ENCODE assay signal across 24 cellular contexts in genomic region chr13:25473864-25474263, GRCh38.
"Had no signal": no experiment of that assay in that cellular context is flagged by ENCODE, and none has a peak within 500 bp of the region (broad histone marks: within the 10 kb centered on the region; RNA-seq: fewer than 3 reads in every experiment).

No MANE protein-coding gene starts in this region.

- H3K4me1 ChIP-seq: adrenal gland, pancreas, psoas muscle had no signal

- H3K36me3 ChIP-seq: adrenal gland, cardiac muscle cell, neutrophil, pancreas, tibial nerve, WERI-Rb-1 had no signal

- H2AFZ ChIP-seq: hepatocyte had no signal

- H3K27ac ChIP-seq: adrenal gland, cardiac muscle cell, foreskin keratinocyte, hepatocyte, neutrophil, pancreas, psoas muscle, tibial nerve, WERI-Rb-1 had no signal

- DNase-seq: activated CD4-positive, alpha-beta T cell treated with anti-CD3 and anti-CD28 coated beads, Interleukin-2, amount 10 ng/mL, durations not matched to agents 7 days and 5 days; activated CD4-positive, CD25-positive, alpha-beta regulatory T cell treated with anti-CD3 and anti-CD28 coated beads, Interleukin-2, amount 50 U/mL, for 72 hours; activated CD8-positive, alpha-beta memory T cell treated with anti-CD3 and anti-CD28 coated beads, Interleukin-2, amount 10 ng/mL, durations not matched to agents 7 days and 5 days; activated CD8-positive, alpha-beta T cell treated with anti-CD3 and anti-CD28 coated beads for 36 hours; adrenal gland; foreskin keratinocyte; glutamatergic neuron; immature natural killer cell; left ventricle myocardium superior; mesenchymal stem cell; pancreas; psoas muscle; right cardiac atrium; stimulated activated CD4-positive, alpha-beta T cell treated with anti-CD3 and anti-CD28 coated beads, Interleukin-12 subunit alpha, Interleukin-12 subunit beta, amount 100 ng/mL, for 4 hours; stimulated activated CD4-positive, alpha-beta T cell treated with anti-CD3 and anti-CD28 coated beads, Interleukin-1b, Interleukin-23, amount 100 ng/mL, for 48 hours; stimulated activated naive CD8-positive, alpha-beta T cell treated with anti-CD3 and anti-CD28 coated beads, Interleukin-15, amount 100 ng/mL, for 72 hours; T-cell; WERI-Rb-1 had no signal

- ATAC-seq: activated CD8-positive, alpha-beta memory T cell treated with anti-CD3 and anti-CD28 coated beads, Interleukin-2, amount 10 ng/mL, durations not matched to agents 7 days and 5 days; activated CD8-positive, alpha-beta T cell treated with anti-CD3 and anti-CD28 coated beads for 36 hours; activated naive CD4-positive, alpha-beta T cell treated with anti-CD3 and anti-CD28 coated beads, Interleukin-2, amount 50 U/mL, for 72 hours; foreskin keratinocyte; left ventricle myocardium superior; pancreas; psoas muscle; right cardiac atrium; stimulated activated naive CD8-positive, alpha-beta T cell treated with anti-CD3 and anti-CD28 coated beads, Interleukin-15, amount 100 ng/mL, for 72 hours; T-cell had no signal

- FAIRE-seq: pancreas, TTC549 had no signal

- H3K4me2 ChIP-seq: hepatocyte had no signal

- H3K9me3 ChIP-seq: adrenal gland, neutrophil, pancreas, psoas muscle, tibial nerve had no signal

- H3K79me2 ChIP-seq: hepatocyte had no signal

- H3K4me3 ChIP-seq: adrenal gland, cardiac muscle cell, hepatocyte, pancreas, psoas muscle, tibial nerve had no signal
